In the genomic region with DNA sequence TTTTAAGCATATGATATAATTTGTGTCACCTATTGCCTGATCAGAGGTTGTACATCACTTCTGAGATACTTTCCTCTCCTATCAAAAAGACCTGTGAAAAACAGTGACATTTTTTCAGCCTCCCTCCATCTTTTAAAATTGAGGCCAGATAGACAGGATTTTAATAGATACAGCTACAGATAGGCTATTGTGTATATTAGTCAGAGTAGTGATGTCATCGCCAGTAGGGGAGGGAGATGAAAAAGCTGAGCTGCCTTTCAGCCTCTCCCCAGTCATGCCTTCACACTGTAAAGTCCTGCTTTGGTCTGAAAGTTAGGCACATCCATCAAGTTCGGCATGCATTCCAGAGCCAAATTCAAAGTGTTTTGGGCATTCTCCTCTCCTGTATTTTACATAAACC, we compare ENCODE assay signal across 12 cellular contexts. TPM values are rescaled to one million over a fixed set of nuclear protein-coding genes. Genes with fewer than 3 reads are reported as not detected.
DNase-seq lines count a peak whose midpoint lies in the region; ATAC-seq, FAIRE-seq and TF ChIP-seq lines count a peak whose summit lies in the region.
"Had no signal": no experiment of that assay in that cellular context is flagged by ENCODE, and none has a peak within 500 bp of the region (broad histone marks: within the 10 kb centered on the region; RNA-seq: fewer than 3 reads in every experiment).

No MANE protein-coding gene starts in this region.

- WGBS in mesodermal cell (ENCODE audit: insufficient coverage in 2 of 2), 2 experiments: 100% methylated on average over 1 to 2 of the region's 2 CpGs

- peak overlapping the region; percentile 13 for H3K27ac ChIP-seq in mesodermal cell (ENCODE audit: low read depth, low read length, severe bottlenecking)
- H3K27ac ChIP-seq: suprapubic skin had no signal

- no peak for ATAC-seq in HG02885 (IDR thresholded peaks at IDR 0.05; ENCODE audit: poor library complexity, unreplicated experiment)
- ATAC-seq: left colon had no signal

- peaks cover 83% of the 10 kb centered on the region for H3K36me3 ChIP-seq in mesodermal cell (ENCODE audit: control insufficient read depth, insufficient read depth, low read length)

- H3K4me3 ChIP-seq in choroid plexus epithelial cell (ENCODE audit: low read depth, low read length) (no peak overlapping the region), mesodermal cell (ENCODE audit: extremely low read depth, insufficient read depth, low read length, poor library complexity, severe bottlenecking) (no peak overlapping the region)
- H3K4me3 ChIP-seq: suprapubic skin had no signal

- in situ Hi-C loops in Caki2 (cut with HindIII; ENCODE audit: low pct_unique_long_range_greater_than_20kb, low sequenced_read_pairs): no loop called here

- no peak for TF ChIP-seq CTCF in choroid plexus epithelial cell (conservative IDR thresholded peaks at IDR 0.05; ENCODE audit: low read depth, low read length)

- DNase-seq in Caki2 (ENCODE audit: low read depth) (peak; percentile 33), HTR-8/SVneo (ENCODE audit: insufficient read length, low spot score) (no peak), choroid plexus epithelial cell (ENCODE audit: low read depth) (peak; percentile 34), epidermal melanocyte (ENCODE audit: insufficient read length, low spot score) (no peak), NCI-H82 (lab: John Stamatoyannopoulos, UW) (no peak)
- DNase-seq: Calu3, left colon, NCI-H1092, T1000 had no signal

- no peaks in the 10 kb centered on the region for H3K9me3 ChIP-seq in mesodermal cell (ENCODE audit: control insufficient read depth, low read length)
- H3K9me3 ChIP-seq: suprapubic skin had no signal

- peaks cover 5% of the 10 kb centered on the region for H3K4me1 ChIP-seq in mesodermal cell (ENCODE audit: control insufficient read depth, insufficient read depth, low read length, poor library complexity, severe bottlenecking)

- FAIRE-seq in HTR-8/SVneo (lab: Jason Lieb, UNC): peak; percentile 74

RNA-seq across cellular contexts. Expression of a gene that starts 7.9 kb away (rescaled TPM):
- 6.1 and 10.3 TPM in 2 replicates for total RNA-seq in Caki2 (2014; rRNA removed; shearing (Covaris generic); ENCODE audit: low replicate concordance)
- 47.3 TPM for polyA plus RNA-seq in mesodermal cell (2013, experiment 1 of 2)
- 42.4 TPM for polyA plus RNA-seq in mesodermal cell (2013, experiment 2 of 2)

RNA-seq across cellular contexts. Expression of a gene that starts 16.5 kb away (rescaled TPM):
- 105 and 115 TPM in 2 replicates for total RNA-seq in Caki2 (2014; rRNA removed; shearing (Covaris generic); ENCODE audit: low replicate concordance)
- 192 TPM for polyA plus RNA-seq in mesodermal cell (2013, experiment 1 of 2)
- polyA plus RNA-seq in mesodermal cell (2013, experiment 2 of 2): 189 TPM

RNA-seq across cellular contexts. Expression of a gene that starts 58.2 kb away (rescaled TPM):
- total RNA-seq in Caki2 (2014; rRNA removed; shearing (Covaris generic); ENCODE audit: low replicate concordance): 42.3 and 48.0 TPM in 2 replicates
- polyA plus RNA-seq in mesodermal cell (2013, experiment 1 of 2): 100 TPM
- 91.6 TPM for polyA plus RNA-seq in mesodermal cell (2013, experiment 2 of 2)

Comparison
In these comparisons a context has a peak if more than half of its experiments do, and no peak if none do; other contexts are left out.
1. DNase-seq: peak in Caki2 (single experiment) and choroid plexus epithelial cell (single experiment); none in HTR-8/SVneo (single experiment), epidermal melanocyte (single experiment) and NCI-H82 (single experiment).